Comparison of ENCODE assay signal across 21 cellular contexts in genomic region chr3:153129866-153130265, GRCh38. TPM values are rescaled to one million over a fixed set of nuclear protein-coding genes. Genes with fewer than 3 reads are reported as not detected.
A peak's percentile ranks its signal among the peaks of the same experiment; 100 is the strongest.
DNase-seq lines count a peak whose midpoint lies in the region; ATAC-seq, FAIRE-seq and TF ChIP-seq lines count a peak whose summit lies in the region.
"Had no signal": no experiment of that assay in that cellular context is flagged by ENCODE, and none has a peak within 500 bp of the region (broad histone marks: within the 10 kb centered on the region; RNA-seq: fewer than 3 reads in every experiment).

No MANE protein-coding gene starts in this region.

- peaks cover 9% of the 10 kb centered on the region for H3K4me1 Mint-ChIP-seq in astrocyte (ENCODE audit: low read depth, unreplicated experiment)

- no peak overlapping the region for H3K9ac ChIP-seq in IMR-90 (ENCODE audit: low read depth, low read length)
- no peak overlapping the region for H3K9ac ChIP-seq in astrocyte (ENCODE audit: low read length)
- H3K9ac ChIP-seq in keratinocyte (ENCODE audit: control insufficient read depth, extremely low read depth, insufficient read depth, low read length) = no peak overlapping the region
- H3K9ac ChIP-seq: BLaER1 had no signal

- BruUV-seq in IMR-90 (replicated peaks; lab: Mats Ljungman, UMichigan) = no TSS peak

- H3K9me3 ChIP-seq in IMR-90 (ENCODE audit: control insufficient read depth, insufficient read depth, low read length) (no peaks in the 10 kb centered on the region), astrocyte (ENCODE audit: insufficient read depth, low read depth, low read length) (no peaks in the 10 kb centered on the region), keratinocyte (ENCODE audit: control insufficient read depth, low read depth, low read length) (no peaks in the 10 kb centered on the region)
- H3K9me3 ChIP-seq: BLaER1, Caco-2 had no signal

- peak overlapping the region; percentile 77 for H2AK5ac ChIP-seq in IMR-90 (ENCODE audit: low read depth, low read length)

- H4K8ac ChIP-seq in IMR-90 (ENCODE audit: low read depth in 2 of 2, low read length in 2 of 2) = no peak overlapping the region

- no peaks in the 10 kb centered on the region for H3K79me1 ChIP-seq in IMR-90 (ENCODE audit: low read depth in 1 of 2, low read length in 2 of 2)

- H3K9me1 ChIP-seq in IMR-90 (ENCODE audit: insufficient read depth, low read length) (no peaks in the 10 kb centered on the region), keratinocyte (ENCODE audit: control insufficient read depth, extremely low read depth, insufficient read depth, low read length) (no peaks in the 10 kb centered on the region)

- H3K27me3 ChIP-seq in ACC112 (ENCODE audit: insufficient read depth, low read length) (no peaks in the 10 kb centered on the region), IMR-90 (ENCODE audit: control insufficient read depth, insufficient read depth, low read length) (no peaks in the 10 kb centered on the region), astrocyte (ENCODE audit: insufficient read depth, low read length) (no peaks in the 10 kb centered on the region), keratinocyte (ENCODE audit: control insufficient read depth, extremely low read depth, insufficient read depth, low read length) (no peaks in the 10 kb centered on the region)
- H3K27me3 ChIP-seq: BLaER1 had no signal

- no peak for TF ChIP-seq CTCF in IMR-90 (conservative IDR thresholded peaks at IDR 0.05; ENCODE audit: low read depth, low read length)
- no peak for TF ChIP-seq CTCF in astrocyte (IDR thresholded peaks at IDR 0.05; ENCODE audit: insufficient read depth, low read depth, low read length)
- no peak for TF ChIP-seq CTCF in keratinocyte (optimal IDR thresholded peaks at IDR 0.05 in 1 of 3, IDR thresholded peaks at IDR 0.05 in 1 of 3, conservative IDR thresholded peaks at IDR 0.05 in 1 of 3; ENCODE audit: extremely low read depth in 1 of 3, insufficient read depth in 2 of 3, low read length in 3 of 3)

- H2AFZ ChIP-seq in ACC112 (ENCODE audit: low read length, unreplicated experiment) (no peak overlapping the region), IMR-90 (replicated peaks; ENCODE audit: low read length, poor library complexity) (no peak overlapping the region), astrocyte (ENCODE audit: low read depth, low read length) (no peak overlapping the region), keratinocyte (ENCODE audit: control insufficient read depth, low read length) (no peak overlapping the region)

- POLR2A ChIA-PET in IMR-90 (lab: Charles Lee; ENCODE audit: unreplicated experiment) = no interaction called here

- H3K36me3 Mint-ChIP-seq in astrocyte (ENCODE audit: low read depth, unreplicated experiment) = no peaks in the 10 kb centered on the region

- WGBS in IMR-90 (ENCODE audit: extremely low coverage in 2 of 2, insufficient read length in 1 of 2), 2 experiments = no CpG with 5 or more reads among the region's 3 CpGs

- peak overlapping the region; percentile 69; the same call in 1 of the 3 replicates for H2BK15ac ChIP-seq in IMR-90 (ENCODE audit: low read depth, low read length)

- dilution Hi-C loops in IMR-90 (cut with HindIII; ENCODE audit: low sequenced_read_pairs, unreplicated experiment) (no loop called here), keratinocyte (cut with MboI; ENCODE audit: extremely low pct_ligation_motif_present, low sequenced_read_pairs) (no loop called here)

- H3K18ac ChIP-seq in IMR-90 (ENCODE audit: low read depth, low read length) = no peak overlapping the region

- peak overlapping the region; percentile 67 for H3K27ac Mint-ChIP-seq in astrocyte (ENCODE audit: unreplicated experiment)
- H3K27ac Mint-ChIP-seq: CD4-positive, alpha-beta memory T cell had no signal

- H3K27me3 Mint-ChIP-seq in astrocyte (ENCODE audit: low read depth, unreplicated experiment) = no peaks in the 10 kb centered on the region
- H3K27me3 Mint-ChIP-seq: CD4-positive, alpha-beta memory T cell had no signal

- H3K79me2 ChIP-seq in ACC112 (ENCODE audit: control insufficient read depth, insufficient read depth, low read length, unreplicated experiment) (no peaks in the 10 kb centered on the region), astrocyte (ENCODE audit: insufficient read depth, low read length) (no peaks in the 10 kb centered on the region), keratinocyte (ENCODE audit: control insufficient read depth, insufficient read depth, low read length) (no peaks in the 10 kb centered on the region)

- H3K14ac ChIP-seq in IMR-90 (replicated peaks; ENCODE audit: low read depth, low read length) = no peak overlapping the region; the same call in 1 of the 2 replicates

- peak overlapping the region; percentile 60; the same call in 1 of the 2 replicates for H2BK20ac ChIP-seq in IMR-90 (ENCODE audit: low read depth, low read length)

- H3K4ac ChIP-seq in IMR-90 (ENCODE audit: low read depth, low read length) = peak overlapping the region; percentile 9; the same call in 1 of the 2 replicates

- H3K36me3 ChIP-seq in ACC112 (ENCODE audit: insufficient read depth, low read length) = 0 out of 2 replicates have a peak, but pooled peaks cover 3% of the 10 kb centered on the region
- H3K36me3 ChIP-seq in IMR-90 (ENCODE audit: control insufficient read depth, insufficient read depth, low read length) = no peaks in the 10 kb centered on the region
- H3K36me3 ChIP-seq in astrocyte (ENCODE audit: insufficient read depth, low read length) = no peaks in the 10 kb centered on the region
- H3K36me3 ChIP-seq in keratinocyte (ENCODE audit: control insufficient read depth in 2 of 2, extremely low read depth in 1 of 2, insufficient read depth in 2 of 2, low read length in 2 of 2) = no peaks in the 10 kb centered on the region
- H3K36me3 ChIP-seq: BLaER1 had no signal

- CTCF ChIA-PET in IMR-90 (lab: Yijun Ruan, JAX) = no interaction called here

- no peaks in the 10 kb centered on the region for H4K20me1 ChIP-seq in IMR-90 (ENCODE audit: insufficient read depth, low read length)
- no peaks in the 10 kb centered on the region for H4K20me1 ChIP-seq in astrocyte (ENCODE audit: insufficient read depth, low read length)
- H4K20me1 ChIP-seq in keratinocyte (ENCODE audit: control insufficient read depth, extremely low read depth, insufficient read depth, low read length) = no peaks in the 10 kb centered on the region
- H4K20me1 ChIP-seq: BLaER1 had no signal

- H3K4me2 ChIP-seq in IMR-90 (ENCODE audit: low read depth, low read length) (no peak overlapping the region), astrocyte (ENCODE audit: low read length) (no peak overlapping the region), keratinocyte (ENCODE audit: control insufficient read depth, extremely low read depth, insufficient read depth, low read depth, low read length) (no peak overlapping the region)
- H3K4me2 ChIP-seq: BLaER1 had no signal

- no peak overlapping the region for H2AK9ac ChIP-seq in IMR-90 (replicated peaks; ENCODE audit: low read depth, low read length, poor library complexity)

- no peak overlapping the region for H4K91ac ChIP-seq in IMR-90 (ENCODE audit: insufficient read depth, low read depth, low read length)

- H2BK120ac ChIP-seq in IMR-90 (ENCODE audit: low read depth, low read length) = peak overlapping the region; percentile 36; the same call in 1 of the 2 replicates

- H2BK5ac ChIP-seq in IMR-90 (ENCODE audit: low read depth, low read length, poor library complexity, severe bottlenecking) = peak overlapping the region; percentile 60

- H3K4me3 ChIP-seq in ACC112 (ENCODE audit: low read depth, low read length) (no peak overlapping the region), IMR-90 (ENCODE audit: insufficient read depth, low read depth, low read length) (no peak overlapping the region), astrocyte (ENCODE audit: insufficient read depth, low read depth, low read length) (no peak overlapping the region), keratinocyte (ENCODE audit: control insufficient read depth in 2 of 3, extremely low read depth in 1 of 3, insufficient read depth in 2 of 3, low read depth in 1 of 3, low read length in 3 of 3) (no peak overlapping the region)
- H3K4me3 ChIP-seq: BLaER1 had no signal

- no peak overlapping the region for H3K4me3 Mint-ChIP-seq in astrocyte (ENCODE audit: unreplicated experiment)
- H3K4me3 Mint-ChIP-seq: CD4-positive, alpha-beta memory T cell had no signal

- FAIRE-seq in astrocyte (lab: Jason Lieb, UNC) (no peak), keratinocyte (lab: Jason Lieb, UNC) (no peak)
- FAIRE-seq: G401.6, GM18507 had no signal

- in situ Hi-C loops in IMR-90 (cut with MboI; ENCODE audit: low sequenced_read_pairs) (no loop called here), G401 (cut with HindIII; ENCODE audit: low sequenced_read_pairs) (no loop called here)

- H3K27ac ChIP-seq in ACC112 (ENCODE audit: low read depth, low read length) (peak overlapping the region; percentile 73; the same call in 1 of the 2 replicates), IMR-90 (ENCODE audit: insufficient read depth, low read length) (peak overlapping the region; percentile 23; the same call in 1 of the 2 replicates), astrocyte (ENCODE audit: low read depth, low read length) (peak overlapping the region; percentile 61), keratinocyte (ENCODE audit: control insufficient read depth, insufficient read depth, low read length) (peak overlapping the region; percentile 74)
- H3K27ac ChIP-seq: BLaER1 had no signal

- TF ChIP-seq POLR2A in IMR-90 (IDR thresholded peaks at IDR 0.05; ENCODE audit: low read depth, low read length) = no peak

- ATAC-seq in IMR-90 (ENCODE audit: low read depth) (no peak), HG03439 (IDR thresholded peaks at IDR 0.05; ENCODE audit: unreplicated experiment) (no peak), GM21737 (IDR thresholded peaks at IDR 0.05; ENCODE audit: unreplicated experiment) (no peak)

- H3K9me3 Mint-ChIP-seq in astrocyte (ENCODE audit: unreplicated experiment) = no peaks in the 10 kb centered on the region

- no peak overlapping the region for H3K56ac ChIP-seq in IMR-90 (ENCODE audit: extremely low read depth, insufficient read depth, low read length)

- no peak overlapping the region for H4K5ac ChIP-seq in IMR-90 (ENCODE audit: low read depth, low read length)

- intact Hi-C loops in IMR-90 (cut with micrococcal nuclease) = no loop called here

- no peak overlapping the region for H3K23ac ChIP-seq in IMR-90 (ENCODE audit: low read depth, low read length)

- TF ChIP-seq RAD21 in IMR-90 (IDR thresholded peaks at IDR 0.05; ENCODE audit: low read length) = no peak

- peaks cover 12% of the 10 kb centered on the region for H3K4me1 ChIP-seq in ACC112 (ENCODE audit: control insufficient read depth, insufficient read depth, low read length, unreplicated experiment)
- no peaks in the 10 kb centered on the region for H3K4me1 ChIP-seq in IMR-90 (ENCODE audit: control insufficient read depth, insufficient read depth, low read length)
- H3K4me1 ChIP-seq in astrocyte (ENCODE audit: insufficient read depth, low read length) = no peaks in the 10 kb centered on the region
- H3K4me1 ChIP-seq in keratinocyte (ENCODE audit: control insufficient read depth, extremely low read depth, insufficient read depth, low read length) = peaks cover 17% of the 10 kb centered on the region
- H3K4me1 ChIP-seq: BLaER1, Caco-2 had no signal

- DNase-seq in IMR-90 = no peak
- DNase-seq in astrocyte (ENCODE audit: low read depth) = no peak
- no peak for DNase-seq in keratinocyte (ENCODE audit: low read depth, low spot score)
- DNase-seq in G401 (ENCODE audit: low spot score) = no peak
- DNase-seq in AG08396 (ENCODE audit: low spot score) = no peak
- DNase-seq: Caco-2; CD4-positive, alpha-beta memory T cell; KG1; NCI-H1092 treated with DMSO at 0.1 percent for 48 hours; NCI-H1436 treated with DMSO at 0.1 percent for 48 hours; NCI-H2029; NCI-H2227 treated with DMSO at 0.1 percent for 48 hours; NCI-H510A; NCI-H748 treated with DMSO at 0.1 percent for 48 hours; Right ventricle myocardium superior had no signal

RNA-seq across cellular contexts. Expression of gene RAP2B, which starts 32.2 kb away (rescaled TPM):
- total RNA-seq in IMR-90 (2012; rRNA removed) (12.4 and 18.1 TPM in 2 replicates), astrocyte (42.2 and 45.4 TPM in 2 replicates)
- polyA plus RNA-seq in IMR-90 (2012; rRNA removed) (6.1 and 6.6 TPM in 2 replicates), keratinocyte (17.0 to 20.1 TPM (median 19.7 TPM) in 3 replicates)
- 6.3 and 6.4 TPM in 2 replicates for polyA plus RNA-seq in IMR-90 (2012; cell fraction: cytosol; rRNA removed)
- 2.0 and 2.1 TPM in 2 replicates for polyA plus RNA-seq in IMR-90 (2012; cell fraction: nucleus; rRNA removed; ENCODE audit: low replicate concordance)
- 11.3 TPM for polyA plus RNA-seq in keratinocyte (2011; ENCODE audit: low read depth)
- 15.2 and 16.7 TPM in 2 replicates for polyA plus RNA-seq in keratinocyte (2011; cell fraction: cytosol; rRNA removed)
- 28.1 and 28.9 TPM in 2 replicates for polyA plus RNA-seq in keratinocyte (2011; cell fraction: nucleus; rRNA removed)
- polyA plus RNA-seq in keratinocyte (2012; ENCODE audit: low replicate concordance) = 22.5 and 24.8 TPM in 2 replicates
- polyA minus RNA-seq in keratinocyte = 20.7 to 42.1 TPM (median 37.9 TPM) in 3 replicates
- 94.8 TPM for polyA minus RNA-seq in keratinocyte (2011; cell fraction: cytosol; rRNA and poly(A)+ RNA removed)
- polyA minus RNA-seq in keratinocyte (2011; cell fraction: nucleus; rRNA and poly(A)+ RNA removed) = 52.3 and 72.3 TPM in 2 replicates
- 5.6 and 6.6 TPM in 2 replicates for total RNA-seq in G401 (2014; rRNA removed; shearing (Covaris generic))

Comparison
In these comparisons a context has a peak if more than half of its experiments do, and no peak if none do; other contexts are left out.
1. H3K27ac ChIP-seq: peak in every context shown above with its lines; median percentile 74 in keratinocyte; 73 in ACC112; 61 in astrocyte; 23 in IMR-90.